ENCODE assay signal across 8 cellular contexts in genomic region chr10:86365346-86366032, GRCh38. TPM values are rescaled to one million over a fixed set of nuclear protein-coding genes. Genes with fewer than 3 reads are reported as not detected.
DNase-seq lines count a peak whose midpoint lies in the region; ATAC-seq and TF ChIP-seq lines count a peak whose summit lies in the region.

No MANE protein-coding gene starts in this region.

- H3K27me3 Mint-ChIP-seq in CD8-positive, alpha-beta memory T cell = peaks cover 44 to 60% of the 10 kb centered on the region in 2 donors
- peaks cover 67% of the 10 kb centered on the region for H3K27me3 Mint-ChIP-seq in osteocyte (ENCODE audit: unreplicated experiment)

- no peak for DNase-seq in CD8-positive, alpha-beta memory T cell
- DNase-seq in NCI-H748 treated with DMSO at 0.1 percent for 48 hours (lab: John Stamatoyannopoulos, UW) (peak; percentile 2), osteocyte (ENCODE audit: extremely low spot score, unreplicated experiment) (no peak), NCI-H1092 treated with DMSO at 0.1 percent for 48 hours (lab: John Stamatoyannopoulos, UW) (no peak)
- DNase-seq in activated CD4-positive, alpha-beta T cell treated with anti-CD3 and anti-CD28 coated beads for 48 hours = no peak

- CTCF ChIA-PET in CD8-positive, alpha-beta memory T cell (lab: Charles Lee) = interaction anchor here (1.1 kb wide), 1 partner anchor 10 kb away, joined by 6 read pairs; no protein-coding TSS in a partner anchor

- H3K4me1 Mint-ChIP-seq in CD8-positive, alpha-beta memory T cell = peaks cover 7 to 27% (median 9%) of the 10 kb centered on the region in 3 donors
- peaks cover 12% of the 10 kb centered on the region for H3K4me1 Mint-ChIP-seq in osteocyte (ENCODE audit: unreplicated experiment)

- no peaks in the 10 kb centered on the region for H3K9me3 ChIP-seq in CD8-positive, alpha-beta memory T cell (ENCODE audit: low read length)
- H3K9me3 ChIP-seq in esophagus (ENCODE audit: control insufficient read depth in 2 of 2, insufficient read depth in 1 of 2, low read depth in 1 of 2, low read length in 1 of 2) = no peaks in the 10 kb centered on the region

- H3K4me3 ChIP-seq in CD8-positive, alpha-beta memory T cell (ENCODE audit: low read length) = no peak overlapping the region
- peak overlapping the region; percentile 12 to 55 for H3K4me3 ChIP-seq in esophagus (ENCODE audit: low read depth in 1 of 2, low read length in 2 of 2)

- H3K36me3 ChIP-seq in CD8-positive, alpha-beta memory T cell (ENCODE audit: insufficient read depth, low read length) = no peaks in the 10 kb centered on the region
- no peaks in the 10 kb centered on the region for H3K36me3 ChIP-seq in esophagus (ENCODE audit: control insufficient read depth in 2 of 2, insufficient read depth in 2 of 2, low read length in 1 of 2)

- 2% methylated on average over 47 of the region's 47 CpGs for WGBS in esophagus, 2 donors

- no peaks in the 10 kb centered on the region for H3K9me3 Mint-ChIP-seq in CD8-positive, alpha-beta memory T cell
- no peaks in the 10 kb centered on the region for H3K9me3 Mint-ChIP-seq in osteocyte (ENCODE audit: unreplicated experiment)

- peaks cover 9% of the 10 kb centered on the region for H3K4me1 ChIP-seq in CD8-positive, alpha-beta memory T cell (ENCODE audit: insufficient read depth, low read length)
- peaks cover 9 to 12% of the 10 kb centered on the region in 2 donors for H3K4me1 ChIP-seq in esophagus (ENCODE audit: control insufficient read depth in 2 of 2, insufficient read depth in 2 of 2, low read length in 1 of 2)

- peak overlapping the region; percentile 15 to 88 (median 81) for H3K4me3 Mint-ChIP-seq in CD8-positive, alpha-beta memory T cell
- H3K4me3 Mint-ChIP-seq in osteocyte (ENCODE audit: unreplicated experiment) = peak overlapping the region; percentile 65

- POLR2A ChIA-PET in CD8-positive, alpha-beta memory T cell (lab: Charles Lee) = no interaction called here

- TF ChIP-seq CTCF in osteocyte (IDR thresholded peaks at IDR 0.05) = no peak

- no peak for ATAC-seq in HG03442 (IDR thresholded peaks at IDR 0.05; ENCODE audit: unreplicated experiment)
- ATAC-seq in GM18520 (IDR thresholded peaks at IDR 0.05; ENCODE audit: unreplicated experiment) = no peak

- no peak overlapping the region for H3K27ac ChIP-seq in CD8-positive, alpha-beta memory T cell (ENCODE audit: low read depth, low read length)
- H3K27ac ChIP-seq in esophagus (ENCODE audit: low read depth in 2 of 2, low read length in 1 of 2) = no peak overlapping the region

- peaks cover 22% of the 10 kb centered on the region for H3K27me3 ChIP-seq in CD8-positive, alpha-beta memory T cell (ENCODE audit: insufficient read depth, low read length, poor library complexity, severe bottlenecking)
- peaks cover 17 to 21% of the 10 kb centered on the region in 2 donors for H3K27me3 ChIP-seq in esophagus (ENCODE audit: control insufficient read depth in 1 of 2, insufficient read depth in 2 of 2, low read length in 2 of 2)

- no peaks in the 10 kb centered on the region for H3K36me3 Mint-ChIP-seq in CD8-positive, alpha-beta memory T cell
- H3K36me3 Mint-ChIP-seq in osteocyte (ENCODE audit: unreplicated experiment) = no peaks in the 10 kb centered on the region

- peak overlapping the region in 1 of 8 donors; percentile 70 for H3K27ac Mint-ChIP-seq in CD8-positive, alpha-beta memory T cell
- no peak overlapping the region for H3K27ac Mint-ChIP-seq in osteocyte (ENCODE audit: unreplicated experiment)

RNA-seq across cellular contexts. Expression of gene GRID1, which starts 1.1 kb away (rescaled TPM):
- not detected for total RNA-seq in CD8-positive, alpha-beta memory T cell
- polyA plus RNA-seq in CD8-positive, alpha-beta memory T cell = not detected
- polyA plus RNA-seq in esophagus = under 1 TPM; 0.04 to 0.32 TPM
- total RNA-seq in osteocyte = 0.11 TPM in 1 of 2 replicates, not detected in the other
